ENCODE assay signal across 31 cellular contexts in the genomic region with DNA sequence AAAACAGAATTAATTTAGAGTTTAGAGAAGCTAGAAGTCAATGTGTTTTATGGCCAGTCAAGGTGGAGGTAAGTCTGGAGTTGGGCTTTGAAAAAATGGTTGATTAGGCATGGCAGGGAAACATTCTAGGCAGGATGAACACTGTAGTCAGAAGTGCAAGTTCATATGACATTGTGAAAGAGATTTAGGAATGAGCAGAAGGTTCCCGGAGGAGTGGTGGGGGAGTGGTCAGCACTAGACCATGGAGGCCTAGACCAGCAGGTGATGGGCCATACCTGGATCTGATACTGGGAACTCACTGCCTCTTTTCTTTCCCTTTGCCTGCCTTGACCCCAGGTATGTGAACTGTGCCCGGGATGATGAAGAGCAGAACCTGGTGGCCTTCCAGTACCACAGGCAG. TPM values are rescaled to one million over a fixed set of nuclear protein-coding genes. Genes with fewer than 3 reads are reported as not detected.
"Had no signal": no experiment of that assay in that cellular context is flagged by ENCODE, and none has a peak within 500 bp of the region (broad histone marks: within the 10 kb centered on the region; RNA-seq: fewer than 3 reads in every experiment).

No MANE protein-coding gene starts in this region.

- FAIRE-seq: colon, endothelial cell of umbilical vein, islet of Langerhans, keratinocyte had no signal

- H3K36me3 Mint-ChIP-seq: mesothelial cell of epicardium had no signal

- ATAC-seq: gastrocnemius medialis, heart right ventricle, left cardiac atrium, left lung, left ventricle myocardium superior, lower lobe of right lung, mucosa of descending colon had no signal

- H3K27ac Mint-ChIP-seq: mesothelial cell of epicardium had no signal

- DNase-seq: dermis blood vessel endothelial cell; dorsolateral prefrontal cortex; effector CD4-positive, alpha-beta T cell; effector memory CD4-positive, alpha-beta T cell; esophagus squamous epithelium; foreskin fibroblast; foreskin melanocyte; gastrocnemius medialis; glutamatergic neuron; head of caudate nucleus; heart right ventricle; hippocampal formation; left cardiac atrium; left lung; left ventricle myocardium superior; lower lobe of right lung; mesenchymal stem cell; mucosa of descending colon had no signal

- H3K4me3 Mint-ChIP-seq: mesothelial cell of epicardium had no signal

RNA-seq across cellular contexts. Expression of a gene that starts 16.6 kb away (rescaled TPM):
- total RNA-seq: dermis blood vessel endothelial cell, dorsolateral prefrontal cortex, endothelial cell of umbilical vein, epithelial cell of proximal tubule, esophagus squamous epithelium, gastrocnemius medialis, glomerular endothelial cell, heart right ventricle, kidney epithelial cell, left cardiac atrium, left lung, left ventricle myocardium superior, lower leg skin, lower lobe of right lung, lung microvascular endothelial cell, mesenteric fat pad, mesothelial cell of epicardium, mucosa of descending colon, myocyte had no signal
- polyA plus RNA-seq: endothelial cell of umbilical vein, esophagus, heart right ventricle, keratinocyte had no signal
